In the genomic region with DNA sequence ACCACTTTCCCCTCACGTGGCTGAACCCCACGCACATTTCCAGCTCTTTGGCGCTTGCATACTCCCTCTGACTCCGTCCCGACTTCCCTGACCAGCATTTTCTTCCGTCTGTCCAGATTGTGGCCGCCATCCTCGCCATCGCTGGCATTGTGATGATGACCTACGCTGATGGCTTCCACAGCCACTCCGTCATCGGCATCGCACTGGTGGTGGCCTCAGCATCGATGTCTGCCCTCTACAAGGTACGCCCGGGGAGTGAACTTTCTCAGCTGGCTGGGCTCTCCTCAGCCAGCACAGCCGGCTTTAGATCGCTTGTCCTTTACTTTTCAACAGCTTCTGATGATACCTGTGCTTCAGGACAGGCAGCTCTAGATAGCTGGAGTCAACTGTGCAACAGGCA, we compare ENCODE assay signal across 19 cellular contexts. TPM values are rescaled to one million over a fixed set of nuclear protein-coding genes. Genes with fewer than 3 reads are reported as not detected.
DNase-seq lines count a peak whose midpoint lies in the region; ATAC-seq and TF ChIP-seq lines count a peak whose summit lies in the region.
"Had no signal": no experiment of that assay in that cellular context is flagged by ENCODE, and none has a peak within 500 bp of the region (broad histone marks: within the 10 kb centered on the region; RNA-seq: fewer than 3 reads in every experiment).

No MANE protein-coding gene starts in this region.

- peaks cover 71% of the 10 kb centered on the region for H3K4me1 Mint-ChIP-seq in activated T-cell treated with anti-CD3 and anti-CD28 coated beads, Interleukin-2, amount 50 U/mL, for 4 hours (ENCODE audit: low read depth)
- H3K4me1 Mint-ChIP-seq in CD8-positive, alpha-beta memory T cell = peaks cover 49 to 67% (median 59%) of the 10 kb centered on the region in 3 donors
- peaks cover 35% of the 10 kb centered on the region for H3K4me1 Mint-ChIP-seq in activated naive CD8-positive, alpha-beta T cell treated with anti-CD3 and anti-CD28 coated beads, Interleukin-2, amount 10 ng/mL, durations not matched to agents 7 days and 5 days
- peaks cover 0 to 70% (median 42%) of the 10 kb centered on the region in 7 donors for H3K4me1 Mint-ChIP-seq in naive thymus-derived CD4-positive, alpha-beta T cell
- no peaks in the 10 kb centered on the region for H3K4me1 Mint-ChIP-seq in CD14-positive monocyte

- H3K27ac Mint-ChIP-seq in CD8-positive, alpha-beta memory T cell = peak overlapping the region in 6 of 8 donors; percentile 76 to 97 (median 89)
- H3K27ac Mint-ChIP-seq in activated naive CD8-positive, alpha-beta T cell treated with anti-CD3 and anti-CD28 coated beads, Interleukin-2, amount 10 ng/mL, durations not matched to agents 7 days and 5 days = peak overlapping the region; percentile 79
- H3K27ac Mint-ChIP-seq in naive thymus-derived CD4-positive, alpha-beta T cell = peak overlapping the region in 5 of 9 donors; percentile 91 to 99 (median 96)
- H3K27ac Mint-ChIP-seq in CD14-positive monocyte = no peak overlapping the region
- H3K27ac Mint-ChIP-seq: B cell had no signal

- H3K9me3 Mint-ChIP-seq in activated T-cell treated with anti-CD3 and anti-CD28 coated beads, Interleukin-2, amount 50 U/mL, for 4 hours = no peaks in the 10 kb centered on the region
- no peaks in the 10 kb centered on the region for H3K9me3 Mint-ChIP-seq in CD8-positive, alpha-beta memory T cell
- no peaks in the 10 kb centered on the region for H3K9me3 Mint-ChIP-seq in activated naive CD8-positive, alpha-beta T cell treated with anti-CD3 and anti-CD28 coated beads, Interleukin-2, amount 10 ng/mL, durations not matched to agents 7 days and 5 days
- no peaks in the 10 kb centered on the region for H3K9me3 Mint-ChIP-seq in naive thymus-derived CD4-positive, alpha-beta T cell
- no peaks in the 10 kb centered on the region for H3K9me3 Mint-ChIP-seq in CD14-positive monocyte

- TF ChIP-seq CTCF in CD14-positive monocyte (IDR thresholded peaks at IDR 0.05) = no peak

- intact Hi-C loops in naive thymus-derived CD4-positive, alpha-beta T cell (cut with micrococcal nuclease) = no loop called here
- intact Hi-C loops in CD14-positive monocyte (cut with micrococcal nuclease) = loop anchor here in 1 of 2 donors (10.0 kb wide), 1 partner anchor 162 kb away; no protein-coding TSS in a partner anchor

- no peak overlapping the region for H3K4me3 ChIP-seq in CD8-positive, alpha-beta memory T cell (ENCODE audit: low read length)
- no peak overlapping the region for H3K4me3 ChIP-seq in naive thymus-derived CD4-positive, alpha-beta T cell (ENCODE audit: low read length)
- H3K4me3 ChIP-seq: K562 had no signal

- no peak overlapping the region for H3K27ac ChIP-seq in CD8-positive, alpha-beta memory T cell (ENCODE audit: low read depth, low read length)
- H3K27ac ChIP-seq in naive thymus-derived CD4-positive, alpha-beta T cell (ENCODE audit: low read depth, low read length) = no peak overlapping the region

- no peaks in the 10 kb centered on the region for H3K36me3 ChIP-seq in CD8-positive, alpha-beta memory T cell (ENCODE audit: insufficient read depth, low read length)
- H3K36me3 ChIP-seq in naive thymus-derived CD4-positive, alpha-beta T cell (ENCODE audit: control insufficient read depth in 2 of 3, insufficient read depth in 3 of 3, low read length in 3 of 3) = no peaks in the 10 kb centered on the region

- POLR2A ChIA-PET in CD8-positive, alpha-beta memory T cell (lab: Charles Lee) = no interaction called here
- POLR2A ChIA-PET in activated naive CD8-positive, alpha-beta T cell treated with anti-CD3 and anti-CD28 coated beads, Interleukin-2, amount 10 ng/mL, durations not matched to agents 7 days and 5 days (lab: Charles Lee) = no interaction called here
- POLR2A ChIA-PET in naive thymus-derived CD4-positive, alpha-beta T cell (lab: Charles Lee) = no interaction called here

- peaks cover 37% of the 10 kb centered on the region for H3K4me1 ChIP-seq in CD8-positive, alpha-beta memory T cell (ENCODE audit: insufficient read depth, low read length)
- peaks cover 25 to 42% of the 10 kb centered on the region in 2 donors for H3K4me1 ChIP-seq in naive thymus-derived CD4-positive, alpha-beta T cell (ENCODE audit: control insufficient read depth in 2 of 2, insufficient read depth in 2 of 2, low read length in 2 of 2)

- peak overlapping the region; percentile 12 for H3K4me3 Mint-ChIP-seq in activated T-cell treated with anti-CD3 and anti-CD28 coated beads, Interleukin-2, amount 50 U/mL, for 4 hours
- H3K4me3 Mint-ChIP-seq in CD8-positive, alpha-beta memory T cell = peak overlapping the region in 1 of 7 donors; percentile 12
- no peak overlapping the region for H3K4me3 Mint-ChIP-seq in activated naive CD8-positive, alpha-beta T cell treated with anti-CD3 and anti-CD28 coated beads, Interleukin-2, amount 10 ng/mL, durations not matched to agents 7 days and 5 days
- H3K4me3 Mint-ChIP-seq in naive thymus-derived CD4-positive, alpha-beta T cell = peak overlapping the region in 2 of 10 donors; percentile 44 to 45
- H3K4me3 Mint-ChIP-seq in CD14-positive monocyte = no peak overlapping the region
- H3K4me3 Mint-ChIP-seq: B cell had no signal

- H3K27me3 Mint-ChIP-seq in activated T-cell treated with anti-CD3 and anti-CD28 coated beads, Interleukin-2, amount 50 U/mL, for 4 hours (ENCODE audit: low read depth) = no peaks in the 10 kb centered on the region
- peaks cover 10 to 37% of the 10 kb centered on the region in 2 donors for H3K27me3 Mint-ChIP-seq in CD8-positive, alpha-beta memory T cell
- no peaks in the 10 kb centered on the region for H3K27me3 Mint-ChIP-seq in activated naive CD8-positive, alpha-beta T cell treated with anti-CD3 and anti-CD28 coated beads, Interleukin-2, amount 10 ng/mL, durations not matched to agents 7 days and 5 days
- peaks cover 0 to 37% (median 8%) of the 10 kb centered on the region in 5 donors for H3K27me3 Mint-ChIP-seq in naive thymus-derived CD4-positive, alpha-beta T cell
- peaks cover 1 to 14% (median 3%) of the 10 kb centered on the region in 3 donors for H3K27me3 Mint-ChIP-seq in CD14-positive monocyte (ENCODE audit: low read depth in 3 of 3)

- H3K36me3 Mint-ChIP-seq in activated T-cell treated with anti-CD3 and anti-CD28 coated beads, Interleukin-2, amount 50 U/mL, for 4 hours (ENCODE audit: insufficient read depth) = no peaks in the 10 kb centered on the region
- H3K36me3 Mint-ChIP-seq in CD8-positive, alpha-beta memory T cell = peaks cover 0 to 2% (median 0%) of the 10 kb centered on the region in 3 donors
- peaks cover 35% of the 10 kb centered on the region for H3K36me3 Mint-ChIP-seq in activated naive CD8-positive, alpha-beta T cell treated with anti-CD3 and anti-CD28 coated beads, Interleukin-2, amount 10 ng/mL, durations not matched to agents 7 days and 5 days
- H3K36me3 Mint-ChIP-seq in naive thymus-derived CD4-positive, alpha-beta T cell = no peaks in the 10 kb centered on the region
- H3K36me3 Mint-ChIP-seq in CD14-positive monocyte = no peaks in the 10 kb centered on the region

- ATAC-seq in activated T-cell treated with anti-CD3 and anti-CD28 coated beads, Interleukin-2, amount 50 U/mL, for 4 hours = no peak
- ATAC-seq in activated naive CD8-positive, alpha-beta T cell treated with anti-CD3 and anti-CD28 coated beads, Interleukin-2, amount 10 ng/mL, durations not matched to agents 7 days and 5 days (ENCODE audit: low read depth) = no peak
- no peak for ATAC-seq in naive thymus-derived CD4-positive, alpha-beta T cell
- ATAC-seq: K562, PC-3 had no signal

- CTCF ChIA-PET in CD8-positive, alpha-beta memory T cell (lab: Charles Lee) = no interaction called here
- CTCF ChIA-PET in naive thymus-derived CD4-positive, alpha-beta T cell (lab: Charles Lee) = interaction anchor here (1.3 kb wide), 1 partner anchor 10 kb away, joined by 3 read pairs; no protein-coding TSS in a partner anchor

- no peaks in the 10 kb centered on the region for H3K27me3 ChIP-seq in CD8-positive, alpha-beta memory T cell (ENCODE audit: insufficient read depth, low read length, poor library complexity, severe bottlenecking)
- H3K27me3 ChIP-seq in naive thymus-derived CD4-positive, alpha-beta T cell (ENCODE audit: control insufficient read depth in 2 of 2, insufficient read depth in 2 of 2, low read length in 2 of 2) = no peaks in the 10 kb centered on the region

- no peaks in the 10 kb centered on the region for H3K9me3 ChIP-seq in CD8-positive, alpha-beta memory T cell (ENCODE audit: low read length)
- H3K9me3 ChIP-seq in naive thymus-derived CD4-positive, alpha-beta T cell (ENCODE audit: control insufficient read depth in 2 of 3, low read length in 3 of 3) = no peaks in the 10 kb centered on the region

- no peak for DNase-seq in activated T-cell treated with anti-CD3 and anti-CD28 coated beads, Interleukin-2, amount 50 U/mL, for 4 hours
- DNase-seq in activated T-cell treated with anti-CD3 and anti-CD28 coated beads, Interleukin-2, amount 50 U/mL, for 1 hour = no peak
- no peak for DNase-seq in CD8-positive, alpha-beta memory T cell
- DNase-seq in activated naive CD8-positive, alpha-beta T cell treated with anti-CD3 and anti-CD28 coated beads, Interleukin-2, amount 10 ng/mL, durations not matched to agents 7 days and 5 days = no peak
- DNase-seq in naive thymus-derived CD4-positive, alpha-beta T cell = no peak
- DNase-seq in NCI-H2029 (lab: John Stamatoyannopoulos, UW) (no peak), CD14-positive monocyte (ENCODE audit: low spot score) (no peak), H4 (ENCODE audit: low spot score) (no peak)
- DNase-seq: DMS79, NCI-H1105 treated with DMSO at 0.1 percent for 48 hours, NCI-H1694, NCI-H2227 treated with DMSO at 0.1 percent for 48 hours, NCI-H524, NCI-H82, PC-3, RPMI8226, SIG-M5 had no signal

RNA-seq across cellular contexts. Expression of gene COA6, which starts 56.8 kb away (rescaled TPM):
- total RNA-seq in activated T-cell treated with anti-CD3 and anti-CD28 coated beads, Interleukin-2, amount 50 U/mL, for 4 hours = 10 to 100 TPM; 55.6 to 65.4 (median 62.8) TPM
- 10 to 100 TPM; 49.1 to 51.9 TPM for total RNA-seq in CD8-positive, alpha-beta memory T cell
- 40.1 TPM for polyA plus RNA-seq in CD8-positive, alpha-beta memory T cell
- 10 to 100 TPM; 27.6 to 32.0 TPM for total RNA-seq in activated naive CD8-positive, alpha-beta T cell treated with anti-CD3 and anti-CD28 coated beads, Interleukin-2, amount 10 ng/mL, durations not matched to agents 7 days and 5 days
- 10 to 100 TPM in 4 of 5 experiments, 1 to 10 TPM in 1; 9.5 to 47.3 (median 18.5) TPM for total RNA-seq in naive thymus-derived CD4-positive, alpha-beta T cell
- 10 to 100 TPM; 31.6 to 52.7 TPM for polyA plus RNA-seq in naive thymus-derived CD4-positive, alpha-beta T cell
- 10 to 100 TPM; 46.3 to 55.5 TPM for polyA plus RNA-seq in CD14-positive monocyte
- total RNA-seq in H4 (2014; rRNA removed; shearing (Covaris generic)) = 103 and 123 TPM in 2 replicates

Comparison
In these comparisons a context has a peak if more than half of its experiments do, and no peak if none do; other contexts are left out.
1. H3K27ac Mint-ChIP-seq: peak in CD8-positive, alpha-beta memory T cell (6 of 8), activated naive CD8-positive, alpha-beta T cell treated with anti-CD3 and anti-CD28 coated beads, Interleukin-2, amount 10 ng/mL, durations not matched to agents 7 days and 5 days (single experiment) and naive thymus-derived CD4-positive, alpha-beta T cell (5 of 9); none in CD14-positive monocyte (0 of 7).